11 cellular contexts compared by ENCODE assay signal in the genomic region with DNA sequence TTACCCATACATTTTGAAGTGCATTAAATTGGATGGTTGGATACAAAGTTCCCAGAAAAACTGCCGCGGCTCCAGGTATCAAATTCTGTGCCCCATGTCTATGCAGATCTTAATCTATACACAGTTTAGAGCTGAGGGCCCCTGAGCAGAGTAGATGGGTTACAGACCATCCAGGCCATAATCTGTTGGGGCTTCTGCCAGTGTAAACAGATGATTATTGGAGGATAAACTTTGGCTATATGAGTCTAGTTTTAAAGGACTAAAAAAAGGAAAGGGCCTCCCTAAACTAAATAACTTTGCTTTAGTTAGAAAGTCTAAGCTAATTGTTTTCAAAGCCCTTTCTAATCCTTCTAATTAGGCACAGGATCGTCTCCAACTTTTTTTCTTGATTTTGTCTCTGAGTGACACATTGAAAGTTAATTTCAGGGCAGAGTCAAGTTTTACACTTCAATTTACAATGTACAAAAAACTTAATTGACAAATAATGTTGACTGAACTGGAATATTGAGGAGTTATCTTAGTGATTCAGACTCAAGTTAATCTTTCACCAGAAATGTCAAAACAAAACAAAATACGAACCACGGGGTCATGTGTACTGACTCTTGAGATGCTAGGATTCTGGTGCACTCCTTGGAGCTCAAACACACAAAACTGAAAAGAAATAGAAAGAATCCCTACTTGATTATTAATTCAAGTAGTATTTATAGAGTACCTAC.
DNase-seq lines count a peak whose midpoint lies in the region; ATAC-seq and TF ChIP-seq lines count a peak whose summit lies in the region.
"Had no signal": no experiment of that assay in that cellular context is flagged by ENCODE, and none has a peak within 500 bp of the region (broad histone marks: within the 10 kb centered on the region; RNA-seq: fewer than 3 reads in every experiment).

No MANE protein-coding gene starts in this region.

- no peak overlapping the region for H3K4me3 Mint-ChIP-seq in CD8-positive, alpha-beta memory T cell

- H3K9me3 ChIP-seq in CD8-positive, alpha-beta memory T cell (ENCODE audit: low read length) = no peaks in the 10 kb centered on the region
- no peaks in the 10 kb centered on the region for H3K9me3 ChIP-seq in transverse colon
- H3K9me3 ChIP-seq: neutrophil, uterus had no signal

- no peaks in the 10 kb centered on the region for H3K36me3 ChIP-seq in CD8-positive, alpha-beta memory T cell (ENCODE audit: insufficient read depth, low read length)
- H3K36me3 ChIP-seq in transverse colon = no peaks in the 10 kb centered on the region
- H3K36me3 ChIP-seq: neutrophil, uterus had no signal

- peaks cover 3 to 6% (median 6%) of the 10 kb centered on the region in 3 donors for H3K4me1 Mint-ChIP-seq in CD8-positive, alpha-beta memory T cell

- H3K27ac Mint-ChIP-seq in CD8-positive, alpha-beta memory T cell = peak overlapping the region in 1 of 8 donors; percentile 23

- peak overlapping the region; percentile 50 for H3K27ac ChIP-seq in VCaP
- no peak overlapping the region for H3K27ac ChIP-seq in CD8-positive, alpha-beta memory T cell (ENCODE audit: low read depth, low read length)
- H3K27ac ChIP-seq in caudate nucleus (ENCODE audit: low read depth, low read length) = no peak overlapping the region
- H3K27ac ChIP-seq in transverse colon = peak overlapping the region in 1 of 4 donors; percentile 33
- H3K27ac ChIP-seq: KMS-11, neutrophil had no signal

- WGBS in transverse colon (ENCODE audit: low coverage in 1 of 2), 2 donors = 26% methylated on average over 5 of the region's 5 CpGs

- peaks cover 0 to 1% (median 0%) of the 10 kb centered on the region in 5 donors for H3K9me3 Mint-ChIP-seq in CD8-positive, alpha-beta memory T cell

- H3K27me3 ChIP-seq in CD8-positive, alpha-beta memory T cell (ENCODE audit: insufficient read depth, low read length, poor library complexity, severe bottlenecking) = no peaks in the 10 kb centered on the region
- H3K27me3 ChIP-seq in transverse colon = no peaks in the 10 kb centered on the region
- H3K27me3 ChIP-seq: neutrophil, uterus had no signal

- no peaks in the 10 kb centered on the region for H3K36me3 Mint-ChIP-seq in CD8-positive, alpha-beta memory T cell

- H3K4me1 ChIP-seq in CD8-positive, alpha-beta memory T cell (ENCODE audit: insufficient read depth, low read length) = peaks cover 3% of the 10 kb centered on the region
- peaks cover 3 to 27% (median 16%) of the 10 kb centered on the region in 4 donors for H3K4me1 ChIP-seq in transverse colon
- H3K4me1 ChIP-seq: uterus had no signal

- no peak for TF ChIP-seq EP300 in transverse colon (IDR thresholded peaks at IDR 0.05; ENCODE audit: low read depth)

- TF ChIP-seq POLR2A in transverse colon (IDR thresholded peaks at IDR 0.05) = no peak

- H3K4me3 ChIP-seq in CD8-positive, alpha-beta memory T cell (ENCODE audit: low read length) = no peak overlapping the region
- no peak overlapping the region for H3K4me3 ChIP-seq in transverse colon
- H3K4me3 ChIP-seq: uterus had no signal

- DNase-seq in ACHN (peak; percentile 69), kidney tubule cell (ENCODE audit: low spot score) (peak; percentile 58), AG08396 (ENCODE audit: low spot score) (no peak), caudate nucleus (lab: John Stamatoyannopoulos, UW) (no peak), transverse colon (no peak)
- DNase-seq in CD8-positive, alpha-beta memory T cell = no peak

- H3K27me3 Mint-ChIP-seq in CD8-positive, alpha-beta memory T cell = peaks cover 12 to 16% of the 10 kb centered on the region in 2 donors

- intact Hi-C loops in transverse colon (cut with DNase I; ENCODE audit: low total_unique reads) = loop anchor here (10.0 kb wide), 1 partner anchor 541 kb away; no protein-coding TSS in a partner anchor

- TF ChIP-seq CTCF in VCaP (conservative IDR thresholded peaks at IDR 0.05) (no peak), transverse colon (IDR thresholded peaks at IDR 0.05) (no peak)

- CTCF ChIA-PET in CD8-positive, alpha-beta memory T cell (lab: Charles Lee) = interaction anchor here (0.6 to 3.9 kb wide), 25 partner anchors 10 to 1981 kb away, joined by 3 to 32 read pairs (median 4); no protein-coding TSS in a partner anchor

- in situ Hi-C loops in ACHN (cut with HindIII; ENCODE audit: low pct_ligation_motif_present, low pct_unique_long_range_greater_than_20kb, low sequenced_read_pairs) (no loop called here), transverse colon (cut with MboI; ENCODE audit: low pct_ligation_motif_present in 1 of 4, low pct_unique_long_range_greater_than_20kb in 1 of 4, low sequenced_read_pairs in 3 of 4) (loop anchor here in 2 of 4 donors (10.0 to 25.0 kb wide), 2 partner anchors 171 to 538 kb away; no protein-coding TSS in a partner anchor)

- POLR2A ChIA-PET in CD8-positive, alpha-beta memory T cell (lab: Charles Lee) = interaction anchor here (0.8 to 1.0 kb wide), 2 partner anchors 91 to 133 kb away, joined by 3 to 5 read pairs; a partner anchor contains a TSS

- ATAC-seq in HG02981 (IDR thresholded peaks at IDR 0.05; ENCODE audit: unreplicated experiment) = peak; percentile 25

Comparison
In these comparisons a context has a peak if more than half of its experiments do, and no peak if none do; other contexts are left out.
1. DNase-seq: peak in ACHN (single experiment) and kidney tubule cell (single experiment); none in CD8-positive, alpha-beta memory T cell (0 of 5), AG08396 (single experiment), caudate nucleus (0 of 61) and transverse colon (single experiment).